In the genomic region with DNA sequence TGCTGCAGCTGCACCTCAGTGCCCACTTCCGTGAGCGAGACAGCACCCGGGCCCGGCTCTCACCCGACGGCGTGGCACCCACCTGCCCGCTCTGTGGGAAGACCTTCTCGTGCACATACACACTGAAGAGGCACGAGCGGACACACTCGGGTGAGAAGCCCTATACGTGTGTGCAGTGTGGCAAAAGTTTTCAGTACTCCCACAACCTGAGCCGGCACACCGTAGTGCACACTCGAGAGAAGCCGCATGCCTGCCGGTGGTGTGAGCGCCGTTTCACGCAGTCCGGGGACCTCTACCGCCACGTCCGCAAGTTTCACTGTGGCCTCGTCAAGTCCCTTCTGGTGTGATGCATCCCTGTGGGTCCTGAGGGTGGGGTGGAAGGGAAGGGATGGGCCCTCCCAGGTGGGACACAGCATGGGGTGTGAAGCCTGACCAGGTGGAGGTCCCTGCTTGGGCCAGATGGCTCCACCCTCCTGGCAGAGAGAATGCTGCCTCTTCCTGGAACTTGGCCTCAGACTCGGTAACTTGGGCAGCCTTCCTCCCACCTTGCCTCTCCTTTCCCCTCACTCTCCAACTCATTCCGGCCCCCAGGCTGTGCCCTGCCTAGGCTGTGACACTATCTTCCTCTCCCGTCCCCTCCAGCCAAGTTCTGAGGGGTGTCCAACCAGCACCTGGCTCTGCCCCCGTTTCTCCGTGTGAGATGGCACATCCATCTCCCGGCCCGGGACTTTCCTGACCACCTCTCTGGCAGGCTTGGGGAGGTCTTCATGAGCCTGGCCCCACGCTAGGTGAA, we compare ENCODE assay signal across 16 cellular contexts. TPM values are rescaled to one million over a fixed set of nuclear protein-coding genes. Genes with fewer than 3 reads are reported as not detected.
DNase-seq lines count a peak whose midpoint lies in the region; ATAC-seq and TF ChIP-seq lines count a peak whose summit lies in the region.
"Had no signal": no experiment of that assay in that cellular context is flagged by ENCODE, and none has a peak within 500 bp of the region (broad histone marks: within the 10 kb centered on the region; RNA-seq: fewer than 3 reads in every experiment).

No MANE protein-coding gene starts in this region.

- H3K9me3 ChIP-seq in CD4-positive, alpha-beta T cell (ENCODE audit: control insufficient read depth, low read length): no peaks in the 10 kb centered on the region
- no peaks in the 10 kb centered on the region for H3K9me3 ChIP-seq in HCT116 (ENCODE audit: control insufficient read depth in 1 of 2, insufficient read depth in 1 of 2, low read depth in 1 of 2, low read length in 2 of 2)
- H3K9me3 ChIP-seq in tibial nerve: no peaks in the 10 kb centered on the region

- no peaks in the 10 kb centered on the region for H3K9me3 Mint-ChIP-seq in CD4-positive, alpha-beta T cell
- peaks cover 1% of the 10 kb centered on the region for H3K9me3 Mint-ChIP-seq in activated naive CD8-positive, alpha-beta T cell treated with anti-CD3 and anti-CD28 coated beads, Interleukin-2, amount 10 ng/mL, durations not matched to agents 7 days and 5 days
- H3K9me3 Mint-ChIP-seq in neural crest cell: peaks cover 5% of the 10 kb centered on the region

- H3K4me2 ChIP-seq in HCT116 (ENCODE audit: low read length): peak overlapping the region; percentile 96

- TF ChIP-seq RAD21 in HCT116 (IDR thresholded peaks at IDR 0.05; ENCODE audit: low read depth): no peak

- TF ChIP-seq POLR2A in HCT116 (IDR thresholded peaks at IDR 0.05; ENCODE audit: borderline replicate concordance, extremely low read depth, insufficient read depth, insufficient read length): no peak
- no peak for TF ChIP-seq POLR2A in tibial nerve (IDR thresholded peaks at IDR 0.05)

- no peak for ATAC-seq in CD4-positive, alpha-beta T cell (ENCODE audit: poor library complexity)
- ATAC-seq in HCT116 (no peak), GM21526 (IDR thresholded peaks at IDR 0.05; ENCODE audit: low FRiP score, unreplicated experiment) (no peak)
- ATAC-seq in activated naive CD8-positive, alpha-beta T cell treated with anti-CD3 and anti-CD28 coated beads, Interleukin-2, amount 10 ng/mL, durations not matched to agents 7 days and 5 days (ENCODE audit: low read depth): no peak

- H3K27me3 Mint-ChIP-seq in CD4-positive, alpha-beta T cell: no peaks in the 10 kb centered on the region
- H3K27me3 Mint-ChIP-seq in activated naive CD8-positive, alpha-beta T cell treated with anti-CD3 and anti-CD28 coated beads, Interleukin-2, amount 10 ng/mL, durations not matched to agents 7 days and 5 days: peaks cover 5% of the 10 kb centered on the region
- H3K27me3 Mint-ChIP-seq in neural crest cell (ENCODE audit: low read depth): peaks cover 53% of the 10 kb centered on the region

- no peaks in the 10 kb centered on the region for H3K9me2 ChIP-seq in HCT116 (ENCODE audit: insufficient read depth)

- peaks cover 33 to 48% of the 10 kb centered on the region in 2 experiments for H3K4me1 ChIP-seq in HCT116 (ENCODE audit: control insufficient read depth in 1 of 2, insufficient read depth in 2 of 2, low read length in 2 of 2)
- peaks cover 0 to 75% (median 15%) of the 10 kb centered on the region in 4 donors for H3K4me1 ChIP-seq in tibial nerve

- H3K36me3 Mint-ChIP-seq in CD4-positive, alpha-beta T cell (ENCODE audit: low read depth): no peaks in the 10 kb centered on the region
- no peaks in the 10 kb centered on the region for H3K36me3 Mint-ChIP-seq in activated naive CD8-positive, alpha-beta T cell treated with anti-CD3 and anti-CD28 coated beads, Interleukin-2, amount 10 ng/mL, durations not matched to agents 7 days and 5 days
- peaks cover 2% of the 10 kb centered on the region for H3K36me3 Mint-ChIP-seq in neural crest cell (ENCODE audit: low read depth)

- H3K4me1 Mint-ChIP-seq in CD4-positive, alpha-beta T cell (ENCODE audit: low read depth): peaks cover 27% of the 10 kb centered on the region
- peaks cover 12% of the 10 kb centered on the region for H3K4me1 Mint-ChIP-seq in activated naive CD8-positive, alpha-beta T cell treated with anti-CD3 and anti-CD28 coated beads, Interleukin-2, amount 10 ng/mL, durations not matched to agents 7 days and 5 days
- peaks cover 18% of the 10 kb centered on the region for H3K4me1 Mint-ChIP-seq in neural crest cell

- BruUV-seq in HCT116 (replicated peaks; lab: Mats Ljungman, UMichigan): no TSS peak

- no peaks in the 10 kb centered on the region for H3K36me3 ChIP-seq in HCT116 (ENCODE audit: control insufficient read depth in 1 of 2, insufficient read depth in 2 of 2, low read length in 2 of 2)
- H3K36me3 ChIP-seq in tibial nerve: peaks cover 0 to 5% (median 0%) of the 10 kb centered on the region in 3 donors

- RAD21 ChIA-PET in HCT116 (lab: Charles Lee; ENCODE audit: low non-redundant PET in 1 of 2, low total read pairs in 2 of 2, uncharacterized antibody in 2 of 2, unreplicated experiment in 2 of 2): no interaction called here

- no peaks in the 10 kb centered on the region for H3K79me2 ChIP-seq in HCT116 (ENCODE audit: insufficient read depth, low read length)

- TF ChIP-seq CTCF in CD4-positive, alpha-beta T cell (IDR thresholded peaks at IDR 0.05): no peak
- no peak for TF ChIP-seq CTCF in HCT116 (IDR thresholded peaks at IDR 0.05 in 2 of 3, conservative IDR thresholded peaks at IDR 0.05 in 1 of 3; ENCODE audit: borderline replicate concordance in 1 of 3, insufficient read depth in 1 of 3, low read depth in 2 of 3, low read length in 2 of 3)
- no peak for TF ChIP-seq CTCF in neural crest cell (conservative IDR thresholded peaks at IDR 0.05)
- TF ChIP-seq CTCF in tibial nerve (IDR thresholded peaks at IDR 0.05): no peak

- no peaks in the 10 kb centered on the region for H4K20me1 ChIP-seq in HCT116 (ENCODE audit: insufficient read depth)

- intact Hi-C loops in CD4-positive, alpha-beta T cell (cut with DNase I, micrococcal nuclease): no loop called here
- intact Hi-C loops in HCT116 (cut with micrococcal nuclease): no loop called here

- POLR2A ChIA-PET in CD4-positive, alpha-beta T cell (lab: Charles Lee): interaction anchor here (2.6 kb wide), 1 partner anchor 49 kb away, joined by 30 read pairs; the partner anchor contains the start of gene SIVA1
- POLR2A ChIA-PET in HCT116 (lab: Charles Lee): no interaction called here
- POLR2A ChIA-PET in activated naive CD8-positive, alpha-beta T cell treated with anti-CD3 and anti-CD28 coated beads, Interleukin-2, amount 10 ng/mL, durations not matched to agents 7 days and 5 days (lab: Charles Lee): interaction anchor here (1.5 kb wide), 1 partner anchor 24 kb away, joined by 8 read pairs; no protein-coding TSS in a partner anchor

- no peak for DNase-seq in CD4-positive, alpha-beta T cell
- DNase-seq in HCT116 (ENCODE audit: low read depth, low spot score): no peak
- DNase-seq in activated naive CD8-positive, alpha-beta T cell treated with anti-CD3 and anti-CD28 coated beads, Interleukin-2, amount 10 ng/mL, durations not matched to agents 7 days and 5 days: no peak
- DNase-seq in neural crest cell (ENCODE audit: low read depth, low spot score): no peak
- DNase-seq in NCI-H2029 (lab: John Stamatoyannopoulos, UW): no peak
- no peak for DNase-seq in tibial nerve (ENCODE audit: low spot score in 2 of 2)
- no peak for DNase-seq in NCI-H345 treated with DMSO at 0.1 percent for 48 hours (lab: John Stamatoyannopoulos, UW; ENCODE audit: unreplicated experiment)
- DNase-seq: activated CD4-positive, alpha-beta T cell treated with anti-CD3 and anti-CD28 coated beads for 4 hours; dorsolateral prefrontal cortex; foreskin melanocyte; kidney glomerular epithelial cell; MM.1S; NCI-H510A treated with DMSO at 0.1 percent for 48 hours; nucleus accumbens; stimulated activated naive CD4-positive, alpha-beta T cell had no signal

- no peak overlapping the region for H2AFZ ChIP-seq in HCT116 (ENCODE audit: low read depth, low read length, poor library complexity, severe bottlenecking)

- H3K9ac ChIP-seq in HCT116 (ENCODE audit: low read length): no peak overlapping the region

- peak overlapping the region; percentile 47 for H3K27ac Mint-ChIP-seq in CD4-positive, alpha-beta T cell
- no peak overlapping the region for H3K27ac Mint-ChIP-seq in activated naive CD8-positive, alpha-beta T cell treated with anti-CD3 and anti-CD28 coated beads, Interleukin-2, amount 10 ng/mL, durations not matched to agents 7 days and 5 days
- H3K27ac Mint-ChIP-seq in neural crest cell (ENCODE audit: unreplicated experiment): no peak overlapping the region

- no peak overlapping the region for H3K27ac ChIP-seq in CD4-positive, alpha-beta T cell (ENCODE audit: low read depth, low read length)
- no peak overlapping the region; the same call in 1 of the 2 replicates for H3K27ac ChIP-seq in HCT116 (ENCODE audit: low read depth, low read length)
- no peak overlapping the region for H3K27ac ChIP-seq in tibial nerve

- CTCF ChIA-PET in CD4-positive, alpha-beta T cell (lab: Charles Lee): interaction anchor here (2.4 kb wide), 1 partner anchor 34 kb away, joined by 16 read pairs; no protein-coding TSS in a partner anchor
- CTCF ChIA-PET in HCT116 (lab: Charles Lee): no interaction called here

- peak overlapping the region in 1 of 2 experiments; percentile 66; a peak in 1 of 4 replicates for H3K4me3 ChIP-seq in HCT116 (replicated peaks in 1 of 2; ENCODE audit: low read depth in 1 of 2, low read length in 2 of 2)
- no peak overlapping the region for H3K4me3 ChIP-seq in tibial nerve

- H3K27me3 ChIP-seq in CD4-positive, alpha-beta T cell (ENCODE audit: control insufficient read depth, insufficient read depth, low read length): no peaks in the 10 kb centered on the region
- H3K27me3 ChIP-seq in HCT116 (ENCODE audit: insufficient read depth, low read length) (no peaks in the 10 kb centered on the region), tibial nerve (no peaks in the 10 kb centered on the region)

- no peak for TF ChIP-seq EP300 in tibial nerve (IDR thresholded peaks at IDR 0.05)

- H3K4me3 Mint-ChIP-seq in CD4-positive, alpha-beta T cell: peak overlapping the region; percentile 94
- H3K4me3 Mint-ChIP-seq in activated naive CD8-positive, alpha-beta T cell treated with anti-CD3 and anti-CD28 coated beads, Interleukin-2, amount 10 ng/mL, durations not matched to agents 7 days and 5 days: peak overlapping the region; percentile 90
- H3K4me3 Mint-ChIP-seq in neural crest cell: peak overlapping the region; percentile 57

- WGBS in tibial nerve, 2 donors: 93 to 96% methylated on average over 28 to 32 of the region's 34 CpGs

RNA-seq across cellular contexts. Expression of gene ZBTB42, which starts 1.4 kb away (rescaled TPM):
- total RNA-seq in CD4-positive, alpha-beta T cell: 1 to 10 TPM; 2.9 to 3.0 TPM
- total RNA-seq in HCT116 (2021; ENCODE audit: unreplicated experiment): 4.4 TPM
- 3.9 and 4.1 TPM in 2 replicates for polyA plus RNA-seq in HCT116 (2012)
- total RNA-seq in activated naive CD8-positive, alpha-beta T cell treated with anti-CD3 and anti-CD28 coated beads, Interleukin-2, amount 10 ng/mL, durations not matched to agents 7 days and 5 days: 1 to 10 TPM; 6.7 to 6.9 TPM
- total RNA-seq in neural crest cell: 2.2 and 2.7 TPM in 2 replicates
- total RNA-seq in tibial nerve: 10 to 100 TPM in 1 of 4 donors, 1 to 10 TPM in 3; 5.9 to 12.3 (median 6.7) TPM

RNA-seq across cellular contexts. Expression of gene AKT1, which starts 6.8 kb away (rescaled TPM):
- total RNA-seq in CD4-positive, alpha-beta T cell: 10 to 100 TPM; 58.8 to 66.5 TPM
- 152 TPM for total RNA-seq in HCT116 (2021; ENCODE audit: unreplicated experiment)
- polyA plus RNA-seq in HCT116 (2012): 139 and 160 TPM in 2 replicates
- total RNA-seq in activated naive CD8-positive, alpha-beta T cell treated with anti-CD3 and anti-CD28 coated beads, Interleukin-2, amount 10 ng/mL, durations not matched to agents 7 days and 5 days: 100 to 1,000 TPM; 178 to 181 TPM
- total RNA-seq in neural crest cell: 179 and 191 TPM in 2 replicates
- total RNA-seq in tibial nerve: 100 to 1,000 TPM; 130 to 199 (median 144) TPM

RNA-seq across cellular contexts. Expression of gene SIVA1, which starts 49.4 kb away (rescaled TPM):
- 100 to 1,000 TPM; 111 to 124 TPM for total RNA-seq in CD4-positive, alpha-beta T cell
- total RNA-seq in HCT116 (2021; ENCODE audit: unreplicated experiment) (141 TPM), neural crest cell (109 and 121 TPM in 2 replicates), tibial nerve (100 to 1,000 TPM; 260 to 422 (median 378) TPM)
- 142 and 171 TPM in 2 replicates for polyA plus RNA-seq in HCT116 (2012)
- 100 to 1,000 TPM; 110 to 126 TPM for total RNA-seq in activated naive CD8-positive, alpha-beta T cell treated with anti-CD3 and anti-CD28 coated beads, Interleukin-2, amount 10 ng/mL, durations not matched to agents 7 days and 5 days
